Comparison of ENCODE assay signal across 8 cellular contexts in the genomic region with DNA sequence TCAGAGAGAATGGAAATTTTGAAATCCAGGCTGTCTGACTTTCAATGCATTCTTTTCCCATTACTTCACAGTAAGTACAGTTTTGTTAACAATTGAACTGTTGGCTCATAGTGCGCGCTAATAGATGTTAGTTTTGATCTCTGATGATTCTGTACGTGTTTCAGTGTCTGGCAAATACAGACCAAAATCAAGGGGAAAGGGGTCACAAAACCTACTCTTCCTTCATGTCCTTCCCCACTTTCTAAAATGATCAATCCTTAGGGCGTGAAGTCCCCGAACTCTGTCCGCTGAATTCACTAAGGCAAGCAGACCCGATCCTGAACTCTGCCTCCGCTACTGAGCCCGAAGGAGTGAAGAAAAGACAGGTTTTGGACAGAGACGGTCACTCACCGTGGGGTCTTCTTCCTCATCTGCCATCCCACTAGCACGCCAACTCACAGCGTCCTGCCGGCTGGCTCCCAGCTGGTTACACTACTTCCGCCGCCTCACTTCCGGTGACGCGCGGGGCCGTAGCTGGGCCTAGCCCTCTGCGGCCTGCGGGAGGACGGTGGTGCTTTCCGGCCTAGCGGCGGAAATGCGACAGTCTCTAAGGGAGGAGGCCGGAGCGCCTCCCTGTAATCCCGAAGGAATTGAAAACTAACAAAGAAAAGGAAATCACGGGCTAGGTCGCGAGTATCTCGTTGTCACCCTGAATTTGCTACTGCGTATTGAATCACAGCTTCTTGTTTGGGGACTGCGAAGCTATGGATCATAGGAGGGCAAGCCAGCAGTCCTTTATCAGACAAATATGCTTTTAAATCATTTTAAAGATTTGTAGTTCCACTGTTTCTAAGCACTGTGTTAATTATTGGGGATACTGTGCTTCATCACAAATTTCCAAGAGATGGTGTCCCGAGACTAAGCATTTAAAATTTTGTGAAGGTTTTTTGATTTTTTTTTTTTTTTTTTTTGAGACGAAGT. TPM values are rescaled to one million over a fixed set of nuclear protein-coding genes. Genes with fewer than 3 reads are reported as not detected.
DNase-seq lines count a peak whose midpoint lies in the region; ATAC-seq lines count a peak whose summit lies in the region.

A gene with protein sequence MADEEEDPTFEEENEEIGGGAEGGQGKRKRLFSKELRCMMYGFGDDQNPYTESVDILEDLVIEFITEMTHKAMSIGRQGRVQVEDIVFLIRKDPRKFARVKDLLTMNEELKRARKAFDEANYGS (minus strand): TSS at position 473 of the 960 bp plus-strand sequence. CDS start 56 bp downstream, at position 417.

- CTCF ChIA-PET in activated CD4-positive, alpha-beta T cell treated with anti-CD3 and anti-CD28 coated beads, Interleukin-2, amount 10 ng/mL, durations not matched to agents 7 days and 5 days (lab: Charles Lee): interaction anchor here (0.6 to 2.7 kb wide), 8 partner anchors 8 to 161 kb away, joined by 3 to 11 read pairs (median 4); a partner anchor contains a TSS

- no peaks in the 10 kb centered on the region for H3K27me3 Mint-ChIP-seq in activated CD4-positive, alpha-beta T cell treated with anti-CD3 and anti-CD28 coated beads, Interleukin-2, amount 10 ng/mL, durations not matched to agents 7 days and 5 days

- H3K27ac Mint-ChIP-seq in activated CD4-positive, alpha-beta T cell treated with anti-CD3 and anti-CD28 coated beads, Interleukin-2, amount 10 ng/mL, durations not matched to agents 7 days and 5 days: peak within 1 kb of the TSS; percentile 94

- peak within 1 kb of the TSS; percentile 60 to 81 (median 76) for H3K4me3 ChIP-seq in BLaER1 treated with 17β-estradiol and CSF1 and Interleukin-3, amounts not matched to agents 10 nM and 100 nM

- peak within 1 kb of the TSS; percentile 76 to 94 (median 87) for H3K9ac ChIP-seq in BLaER1 treated with 17β-estradiol and CSF1 and Interleukin-3, amounts not matched to agents 10 nM and 100 nM

- peak; percentile 100 for ATAC-seq in HG03460 (IDR thresholded peaks at IDR 0.05; ENCODE audit: unreplicated experiment)

- peak within 1 kb of the TSS; percentile 89 for H3K4me3 Mint-ChIP-seq in activated CD4-positive, alpha-beta T cell treated with anti-CD3 and anti-CD28 coated beads, Interleukin-2, amount 10 ng/mL, durations not matched to agents 7 days and 5 days

- H4K20me1 ChIP-seq in BLaER1 treated with 17β-estradiol and CSF1 and Interleukin-3, amounts not matched to agents 10 nM and 100 nM: peaks cover 0 to 30% (median 4%) of the 10 kb centered on the region in 11 experiments; a peak in 6 of 22 replicates

- peaks cover 20% of the 10 kb centered on the region for H3K4me1 Mint-ChIP-seq in activated CD4-positive, alpha-beta T cell treated with anti-CD3 and anti-CD28 coated beads, Interleukin-2, amount 10 ng/mL, durations not matched to agents 7 days and 5 days

- no peaks in the 10 kb centered on the region for H3K9me3 Mint-ChIP-seq in activated CD4-positive, alpha-beta T cell treated with anti-CD3 and anti-CD28 coated beads, Interleukin-2, amount 10 ng/mL, durations not matched to agents 7 days and 5 days

- DNase-seq in GM19240 (ENCODE audit: insufficient read length, low spot score): peak; percentile 96
- DNase-seq in NCI-H526 (lab: John Stamatoyannopoulos, UW): peak; percentile 85 to 95
- DNase-seq in activated CD4-positive, alpha-beta T cell treated with anti-CD3 and anti-CD28 coated beads, Interleukin-2, amount 10 ng/mL, durations not matched to agents 7 days and 5 days: peak; percentile 88
- DNase-seq in cortex of kidney (lab: John Stamatoyannopoulos, UW): peak; percentile 31
- peak; percentile 98 for DNase-seq in left kidney (ENCODE audit: low read depth, low spot score)
- peak; percentile 87 to 91 for DNase-seq in stimulated activated CD4-positive, alpha-beta T cell treated with anti-CD3 and anti-CD28 coated beads, Interleukin-2, amount 100 ng/mL, for 24 hours

- H3K27ac ChIP-seq in BLaER1 treated with 17β-estradiol and CSF1 and Interleukin-3, amounts not matched to agents 10 nM and 100 nM: peak within 1 kb of the TSS; percentile 88 to 97 (median 93)

- peaks cover 6% of the 10 kb centered on the region for H3K36me3 Mint-ChIP-seq in activated CD4-positive, alpha-beta T cell treated with anti-CD3 and anti-CD28 coated beads, Interleukin-2, amount 10 ng/mL, durations not matched to agents 7 days and 5 days (ENCODE audit: low read depth)

- no peaks in the 10 kb centered on the region for H3K27me3 ChIP-seq in BLaER1 treated with 17β-estradiol and CSF1 and Interleukin-3, amounts not matched to agents 10 nM and 100 nM

- POLR2A ChIA-PET in activated CD4-positive, alpha-beta T cell treated with anti-CD3 and anti-CD28 coated beads, Interleukin-2, amount 10 ng/mL, durations not matched to agents 7 days and 5 days (lab: Charles Lee): interaction anchor here (0.8 kb wide), 1 partner anchor 24 kb away, joined by 4 read pairs; no protein-coding TSS in a partner anchor

- H3K36me3 ChIP-seq in BLaER1 treated with 17β-estradiol and CSF1 and Interleukin-3, amounts not matched to agents 10 nM and 100 nM: peaks cover 18 to 33% (median 28%) of the 10 kb centered on the region in 11 experiments; a peak in 21 of 22 replicates

- H3K4me1 ChIP-seq in BLaER1 treated with 17β-estradiol and CSF1 and Interleukin-3, amounts not matched to agents 10 nM and 100 nM: peaks cover 18 to 39% (median 28%) of the 10 kb centered on the region in 10 experiments

- H3K4me2 ChIP-seq in BLaER1 treated with 17β-estradiol and CSF1 and Interleukin-3, amounts not matched to agents 10 nM and 100 nM: peak within 1 kb of the TSS; percentile 72 to 97 (median 81)

- peaks cover 0 to 8% (median 6%) of the 10 kb centered on the region in 11 experiments; a peak in 14 of 22 replicates for H3K9me3 ChIP-seq in BLaER1 treated with 17β-estradiol and CSF1 and Interleukin-3, amounts not matched to agents 10 nM and 100 nM (replicated peaks in 1 of 11)

RNA-seq across cellular contexts. Expression of the gene that starts here (rescaled TPM):
- total RNA-seq in activated CD4-positive, alpha-beta T cell treated with anti-CD3 and anti-CD28 coated beads, Interleukin-2, amount 10 ng/mL, durations not matched to agents 7 days and 5 days: 10 to 100 TPM; 16.0 to 17.5 TPM

Comparison
In these comparisons a context has a peak if more than half of its experiments do, and no peak if none do; other contexts are left out.
1. Peak in every context shown above with its lines: DNase-seq, ATAC-seq, H3K4me3 ChIP-seq and H3K27ac ChIP-seq.
2. DNase-seq: peak in every context shown above with its lines; median percentile 98 in left kidney; 96 in GM19240; 90 in NCI-H526; 89 in stimulated activated CD4-positive, alpha-beta T cell treated with anti-CD3 and anti-CD28 coated beads, Interleukin-2, amount 100 ng/mL, for 24 hours; 88 in activated CD4-positive, alpha-beta T cell treated with anti-CD3 and anti-CD28 coated beads, Interleukin-2, amount 10 ng/mL, durations not matched to agents 7 days and 5 days; 31 in cortex of kidney.